In the genomic region with DNA sequence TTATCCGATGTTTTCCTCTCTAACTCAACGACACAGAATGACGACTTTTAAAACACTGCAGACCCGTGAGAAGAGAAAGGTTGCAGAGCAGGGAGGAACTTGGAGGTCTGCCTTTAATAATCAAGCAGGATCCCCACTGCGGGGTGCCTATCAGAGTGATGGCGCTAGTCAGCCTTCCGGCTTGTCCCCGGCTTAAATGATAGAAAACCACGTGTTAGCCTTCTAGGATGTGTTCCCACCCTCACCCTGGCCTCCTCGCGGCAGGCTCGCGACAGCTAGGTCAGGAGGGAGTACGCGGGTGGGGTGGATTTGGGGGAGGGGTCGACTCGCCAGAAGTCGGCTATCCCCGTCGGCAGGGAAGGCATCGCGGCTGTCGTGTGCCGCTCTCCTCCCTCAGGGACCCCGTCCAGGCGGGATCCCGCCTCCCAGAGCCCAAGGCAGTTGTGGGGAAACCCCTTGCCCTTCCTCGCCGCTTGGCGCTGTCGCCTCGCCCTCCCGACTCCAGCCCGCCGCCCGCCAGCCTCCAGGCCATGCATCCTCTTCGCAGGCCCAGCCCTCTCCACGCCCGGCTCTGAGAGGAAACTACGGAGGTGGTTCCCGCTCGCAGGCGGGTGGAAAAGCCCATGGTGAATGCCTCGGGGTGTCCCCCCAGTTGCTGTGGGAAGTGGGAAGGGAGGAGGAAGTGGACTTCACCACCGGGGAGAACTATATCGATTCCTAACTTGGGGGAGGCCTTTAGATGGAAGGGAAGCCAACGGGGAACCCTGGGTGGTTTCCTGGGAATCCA, we compare ENCODE assay signal across 2 cellular contexts.
A peak's percentile ranks its signal among the peaks of the same experiment; 100 is the strongest.
TF ChIP-seq lines count a peak whose summit lies in the region.

No MANE protein-coding gene starts in this region.

TF ChIP-seq in A549, 52 proteins besides CTCF, POLR2A, EP300 and RAD21 (continued from another document):
- peak; percentile 35; the same call in 1 of the 2 replicates for TF ChIP-seq MYC (IDR thresholded peaks at IDR 0.05; ENCODE audit: borderline replicate concordance, low read length)
- TF ChIP-seq, protein P1, sequence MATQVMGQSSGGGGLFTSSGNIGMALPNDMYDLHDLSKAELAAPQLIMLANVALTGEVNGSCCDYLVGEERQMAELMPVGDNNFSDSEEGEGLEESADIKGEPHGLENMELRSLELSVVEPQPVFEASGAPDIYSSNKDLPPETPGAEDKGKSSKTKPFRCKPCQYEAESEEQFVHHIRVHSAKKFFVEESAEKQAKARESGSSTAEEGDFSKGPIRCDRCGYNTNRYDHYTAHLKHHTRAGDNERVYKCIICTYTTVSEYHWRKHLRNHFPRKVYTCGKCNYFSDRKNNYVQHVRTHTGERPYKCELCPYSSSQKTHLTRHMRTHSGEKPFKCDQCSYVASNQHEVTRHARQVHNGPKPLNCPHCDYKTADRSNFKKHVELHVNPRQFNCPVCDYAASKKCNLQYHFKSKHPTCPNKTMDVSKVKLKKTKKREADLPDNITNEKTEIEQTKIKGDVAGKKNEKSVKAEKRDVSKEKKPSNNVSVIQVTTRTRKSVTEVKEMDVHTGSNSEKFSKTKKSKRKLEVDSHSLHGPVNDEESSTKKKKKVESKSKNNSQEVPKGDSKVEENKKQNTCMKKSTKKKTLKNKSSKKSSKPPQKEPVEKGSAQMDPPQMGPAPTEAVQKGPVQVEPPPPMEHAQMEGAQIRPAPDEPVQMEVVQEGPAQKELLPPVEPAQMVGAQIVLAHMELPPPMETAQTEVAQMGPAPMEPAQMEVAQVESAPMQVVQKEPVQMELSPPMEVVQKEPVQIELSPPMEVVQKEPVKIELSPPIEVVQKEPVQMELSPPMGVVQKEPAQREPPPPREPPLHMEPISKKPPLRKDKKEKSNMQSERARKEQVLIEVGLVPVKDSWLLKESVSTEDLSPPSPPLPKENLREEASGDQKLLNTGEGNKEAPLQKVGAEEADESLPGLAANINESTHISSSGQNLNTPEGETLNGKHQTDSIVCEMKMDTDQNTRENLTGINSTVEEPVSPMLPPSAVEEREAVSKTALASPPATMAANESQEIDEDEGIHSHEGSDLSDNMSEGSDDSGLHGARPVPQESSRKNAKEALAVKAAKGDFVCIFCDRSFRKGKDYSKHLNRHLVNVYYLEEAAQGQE (IDR thresholded peaks at IDR 0.05): 0 out of 2 replicates have a peak, but pooled peaks have one; percentile 22
- TF ChIP-seq MAFK (IDR thresholded peaks at IDR 0.05; ENCODE audit: partially characterized antibody): no peak
- TF ChIP-seq, protein P2, sequence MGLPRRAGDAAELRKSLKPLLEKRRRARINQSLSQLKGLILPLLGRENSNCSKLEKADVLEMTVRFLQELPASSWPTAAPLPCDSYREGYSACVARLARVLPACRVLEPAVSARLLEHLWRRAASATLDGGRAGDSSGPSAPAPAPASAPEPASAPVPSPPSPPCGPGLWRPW (IDR thresholded peaks at IDR 0.05): no peak
- TF ChIP-seq, protein P3, sequence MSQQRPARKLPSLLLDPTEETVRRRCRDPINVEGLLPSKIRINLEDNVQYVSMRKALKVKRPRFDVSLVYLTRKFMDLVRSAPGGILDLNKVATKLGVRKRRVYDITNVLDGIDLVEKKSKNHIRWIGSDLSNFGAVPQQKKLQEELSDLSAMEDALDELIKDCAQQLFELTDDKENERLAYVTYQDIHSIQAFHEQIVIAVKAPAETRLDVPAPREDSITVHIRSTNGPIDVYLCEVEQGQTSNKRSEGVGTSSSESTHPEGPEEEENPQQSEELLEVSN (IDR thresholded peaks at IDR 0.05; ENCODE audit: borderline replicate concordance, low read depth): peak; percentile 97
- TF ChIP-seq NFE2L2 (conservative IDR thresholded peaks at IDR 0.05; ENCODE audit: low read length): no peak

TF ChIP-seq in WTC11, 78 proteins besides CTCF, POLR2A, EP300 and RAD21 (continued from another document and continues in another):
- TF ChIP-seq, protein P4, sequence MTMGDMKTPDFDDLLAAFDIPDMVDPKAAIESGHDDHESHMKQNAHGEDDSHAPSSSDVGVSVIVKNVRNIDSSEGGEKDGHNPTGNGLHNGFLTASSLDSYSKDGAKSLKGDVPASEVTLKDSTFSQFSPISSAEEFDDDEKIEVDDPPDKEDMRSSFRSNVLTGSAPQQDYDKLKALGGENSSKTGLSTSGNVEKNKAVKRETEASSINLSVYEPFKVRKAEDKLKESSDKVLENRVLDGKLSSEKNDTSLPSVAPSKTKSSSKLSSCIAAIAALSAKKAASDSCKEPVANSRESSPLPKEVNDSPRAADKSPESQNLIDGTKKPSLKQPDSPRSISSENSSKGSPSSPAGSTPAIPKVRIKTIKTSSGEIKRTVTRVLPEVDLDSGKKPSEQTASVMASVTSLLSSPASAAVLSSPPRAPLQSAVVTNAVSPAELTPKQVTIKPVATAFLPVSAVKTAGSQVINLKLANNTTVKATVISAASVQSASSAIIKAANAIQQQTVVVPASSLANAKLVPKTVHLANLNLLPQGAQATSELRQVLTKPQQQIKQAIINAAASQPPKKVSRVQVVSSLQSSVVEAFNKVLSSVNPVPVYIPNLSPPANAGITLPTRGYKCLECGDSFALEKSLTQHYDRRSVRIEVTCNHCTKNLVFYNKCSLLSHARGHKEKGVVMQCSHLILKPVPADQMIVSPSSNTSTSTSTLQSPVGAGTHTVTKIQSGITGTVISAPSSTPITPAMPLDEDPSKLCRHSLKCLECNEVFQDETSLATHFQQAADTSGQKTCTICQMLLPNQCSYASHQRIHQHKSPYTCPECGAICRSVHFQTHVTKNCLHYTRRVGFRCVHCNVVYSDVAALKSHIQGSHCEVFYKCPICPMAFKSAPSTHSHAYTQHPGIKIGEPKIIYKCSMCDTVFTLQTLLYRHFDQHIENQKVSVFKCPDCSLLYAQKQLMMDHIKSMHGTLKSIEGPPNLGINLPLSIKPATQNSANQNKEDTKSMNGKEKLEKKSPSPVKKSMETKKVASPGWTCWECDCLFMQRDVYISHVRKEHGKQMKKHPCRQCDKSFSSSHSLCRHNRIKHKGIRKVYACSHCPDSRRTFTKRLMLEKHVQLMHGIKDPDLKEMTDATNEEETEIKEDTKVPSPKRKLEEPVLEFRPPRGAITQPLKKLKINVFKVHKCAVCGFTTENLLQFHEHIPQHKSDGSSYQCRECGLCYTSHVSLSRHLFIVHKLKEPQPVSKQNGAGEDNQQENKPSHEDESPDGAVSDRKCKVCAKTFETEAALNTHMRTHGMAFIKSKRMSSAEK (CRISPR knock-in tag; IDR thresholded peaks at IDR 0.05; ENCODE audit: borderline replicate concordance): no peak
- no peak for TF ChIP-seq ZNF423 (CRISPR knock-in tag; IDR thresholded peaks at IDR 0.05)
- no peak for TF ChIP-seq ZNF219 (CRISPR knock-in tag; IDR thresholded peaks at IDR 0.05; ENCODE audit: borderline replicate concordance)
- TF ChIP-seq, protein P5, sequence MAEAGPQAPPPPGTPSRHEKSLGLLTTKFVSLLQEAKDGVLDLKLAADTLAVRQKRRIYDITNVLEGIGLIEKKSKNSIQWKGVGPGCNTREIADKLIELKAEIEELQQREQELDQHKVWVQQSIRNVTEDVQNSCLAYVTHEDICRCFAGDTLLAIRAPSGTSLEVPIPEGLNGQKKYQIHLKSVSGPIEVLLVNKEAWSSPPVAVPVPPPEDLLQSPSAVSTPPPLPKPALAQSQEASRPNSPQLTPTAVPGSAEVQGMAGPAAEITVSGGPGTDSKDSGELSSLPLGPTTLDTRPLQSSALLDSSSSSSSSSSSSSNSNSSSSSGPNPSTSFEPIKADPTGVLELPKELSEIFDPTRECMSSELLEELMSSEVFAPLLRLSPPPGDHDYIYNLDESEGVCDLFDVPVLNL (CRISPR knock-in tag; IDR thresholded peaks at IDR 0.05; ENCODE audit: borderline replicate concordance, low read depth): no peak
- TF ChIP-seq HMGA2 (CRISPR knock-in tag; IDR thresholded peaks at IDR 0.05): no peak
- no peak for TF ChIP-seq ZNF317 (CRISPR knock-in tag; IDR thresholded peaks at IDR 0.05; ENCODE audit: borderline replicate concordance, low read depth)
- TF ChIP-seq, protein P6, sequence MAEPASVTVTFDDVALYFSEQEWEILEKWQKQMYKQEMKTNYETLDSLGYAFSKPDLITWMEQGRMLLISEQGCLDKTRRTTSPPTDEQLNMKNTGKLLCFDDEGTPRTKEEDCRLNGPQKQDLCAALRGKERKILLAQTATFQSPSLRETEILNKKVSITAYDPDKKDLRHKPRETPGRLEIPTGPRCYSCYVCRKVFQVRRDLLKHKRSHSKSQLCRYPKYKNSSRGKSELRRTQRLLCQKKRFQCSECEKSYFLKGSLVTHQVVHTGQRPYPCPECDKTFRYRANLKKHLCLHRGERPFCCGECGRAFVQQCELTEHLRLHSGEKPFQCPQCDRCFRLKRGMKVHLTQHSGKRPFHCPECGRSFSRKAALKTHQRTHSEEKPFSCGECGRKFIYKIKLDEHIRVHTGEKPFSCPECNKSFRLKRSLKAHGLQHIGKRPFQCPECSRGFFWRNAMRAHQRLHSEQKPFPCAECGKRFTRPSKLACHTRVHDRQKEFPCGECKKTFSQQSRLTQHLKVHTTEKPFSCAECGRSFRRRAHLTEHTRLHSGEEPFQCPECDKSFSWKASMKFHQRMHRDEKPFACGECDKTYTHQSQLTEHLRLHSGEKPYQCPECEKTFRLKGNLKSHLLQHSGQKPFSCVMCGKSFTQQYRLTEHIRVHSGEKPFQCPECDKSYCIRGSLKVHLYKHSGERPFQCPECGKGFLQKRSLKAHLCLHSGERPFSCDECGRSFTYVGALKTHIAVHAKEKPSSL (CRISPR knock-in tag; conservative IDR thresholded peaks at IDR 0.05): no peak
- TF ChIP-seq GTF2I (CRISPR knock-in tag; conservative IDR thresholded peaks at IDR 0.05): no peak
- TF ChIP-seq, protein P7, sequence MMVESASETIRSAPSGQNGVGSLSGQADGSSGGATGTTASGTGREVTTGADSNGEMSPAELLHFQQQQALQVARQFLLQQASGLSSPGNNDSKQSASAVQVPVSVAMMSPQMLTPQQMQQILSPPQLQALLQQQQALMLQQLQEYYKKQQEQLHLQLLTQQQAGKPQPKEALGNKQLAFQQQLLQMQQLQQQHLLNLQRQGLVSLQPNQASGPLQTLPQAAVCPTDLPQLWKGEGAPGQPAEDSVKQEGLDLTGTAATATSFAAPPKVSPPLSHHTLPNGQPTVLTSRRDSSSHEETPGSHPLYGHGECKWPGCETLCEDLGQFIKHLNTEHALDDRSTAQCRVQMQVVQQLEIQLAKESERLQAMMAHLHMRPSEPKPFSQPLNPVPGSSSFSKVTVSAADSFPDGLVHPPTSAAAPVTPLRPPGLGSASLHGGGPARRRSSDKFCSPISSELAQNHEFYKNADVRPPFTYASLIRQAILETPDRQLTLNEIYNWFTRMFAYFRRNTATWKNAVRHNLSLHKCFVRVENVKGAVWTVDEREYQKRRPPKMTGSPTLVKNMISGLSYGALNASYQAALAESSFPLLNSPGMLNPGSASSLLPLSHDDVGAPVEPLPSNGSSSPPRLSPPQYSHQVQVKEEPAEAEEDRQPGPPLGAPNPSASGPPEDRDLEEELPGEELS (CRISPR knock-in tag; IDR thresholded peaks at IDR 0.05): no peak; the same call in 1 of the 2 replicates
- 0 out of 2 replicates have a peak, but pooled peaks have one; percentile 18 for TF ChIP-seq ZNF232 (CRISPR knock-in tag; IDR thresholded peaks at IDR 0.05)
- TF ChIP-seq, protein P8, sequence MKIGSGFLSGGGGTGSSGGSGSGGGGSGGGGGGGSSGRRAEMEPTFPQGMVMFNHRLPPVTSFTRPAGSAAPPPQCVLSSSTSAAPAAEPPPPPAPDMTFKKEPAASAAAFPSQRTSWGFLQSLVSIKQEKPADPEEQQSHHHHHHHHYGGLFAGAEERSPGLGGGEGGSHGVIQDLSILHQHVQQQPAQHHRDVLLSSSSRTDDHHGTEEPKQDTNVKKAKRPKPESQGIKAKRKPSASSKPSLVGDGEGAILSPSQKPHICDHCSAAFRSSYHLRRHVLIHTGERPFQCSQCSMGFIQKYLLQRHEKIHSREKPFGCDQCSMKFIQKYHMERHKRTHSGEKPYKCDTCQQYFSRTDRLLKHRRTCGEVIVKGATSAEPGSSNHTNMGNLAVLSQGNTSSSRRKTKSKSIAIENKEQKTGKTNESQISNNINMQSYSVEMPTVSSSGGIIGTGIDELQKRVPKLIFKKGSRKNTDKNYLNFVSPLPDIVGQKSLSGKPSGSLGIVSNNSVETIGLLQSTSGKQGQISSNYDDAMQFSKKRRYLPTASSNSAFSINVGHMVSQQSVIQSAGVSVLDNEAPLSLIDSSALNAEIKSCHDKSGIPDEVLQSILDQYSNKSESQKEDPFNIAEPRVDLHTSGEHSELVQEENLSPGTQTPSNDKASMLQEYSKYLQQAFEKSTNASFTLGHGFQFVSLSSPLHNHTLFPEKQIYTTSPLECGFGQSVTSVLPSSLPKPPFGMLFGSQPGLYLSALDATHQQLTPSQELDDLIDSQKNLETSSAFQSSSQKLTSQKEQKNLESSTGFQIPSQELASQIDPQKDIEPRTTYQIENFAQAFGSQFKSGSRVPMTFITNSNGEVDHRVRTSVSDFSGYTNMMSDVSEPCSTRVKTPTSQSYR (CRISPR knock-in tag; IDR thresholded peaks at IDR 0.05): peak; percentile 20; the same call in 1 of the 2 replicates
- TF ChIP-seq NR2C2 (CRISPR knock-in tag; IDR thresholded peaks at IDR 0.05): no peak
- TF ChIP-seq MYBL2 (CRISPR knock-in tag; IDR thresholded peaks at IDR 0.05): peak; percentile 92
- TF ChIP-seq, protein P9, sequence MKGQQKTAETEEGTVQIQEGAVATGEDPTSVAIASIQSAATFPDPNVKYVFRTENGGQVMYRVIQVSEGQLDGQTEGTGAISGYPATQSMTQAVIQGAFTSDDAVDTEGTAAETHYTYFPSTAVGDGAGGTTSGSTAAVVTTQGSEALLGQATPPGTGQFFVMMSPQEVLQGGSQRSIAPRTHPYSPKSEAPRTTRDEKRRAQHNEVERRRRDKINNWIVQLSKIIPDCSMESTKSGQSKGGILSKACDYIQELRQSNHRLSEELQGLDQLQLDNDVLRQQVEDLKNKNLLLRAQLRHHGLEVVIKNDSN (CRISPR knock-in tag; IDR thresholded peaks at IDR 0.05): no peak
- TF ChIP-seq, protein P10, sequence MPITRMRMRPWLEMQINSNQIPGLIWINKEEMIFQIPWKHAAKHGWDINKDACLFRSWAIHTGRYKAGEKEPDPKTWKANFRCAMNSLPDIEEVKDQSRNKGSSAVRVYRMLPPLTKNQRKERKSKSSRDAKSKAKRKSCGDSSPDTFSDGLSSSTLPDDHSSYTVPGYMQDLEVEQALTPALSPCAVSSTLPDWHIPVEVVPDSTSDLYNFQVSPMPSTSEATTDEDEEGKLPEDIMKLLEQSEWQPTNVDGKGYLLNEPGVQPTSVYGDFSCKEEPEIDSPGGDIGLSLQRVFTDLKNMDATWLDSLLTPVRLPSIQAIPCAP (CRISPR knock-in tag; IDR thresholded peaks at IDR 0.05): no peak
- TF ChIP-seq CBFB (CRISPR knock-in tag; IDR thresholded peaks at IDR 0.05; ENCODE audit: low read depth): no peak
- TF ChIP-seq, protein P11, sequence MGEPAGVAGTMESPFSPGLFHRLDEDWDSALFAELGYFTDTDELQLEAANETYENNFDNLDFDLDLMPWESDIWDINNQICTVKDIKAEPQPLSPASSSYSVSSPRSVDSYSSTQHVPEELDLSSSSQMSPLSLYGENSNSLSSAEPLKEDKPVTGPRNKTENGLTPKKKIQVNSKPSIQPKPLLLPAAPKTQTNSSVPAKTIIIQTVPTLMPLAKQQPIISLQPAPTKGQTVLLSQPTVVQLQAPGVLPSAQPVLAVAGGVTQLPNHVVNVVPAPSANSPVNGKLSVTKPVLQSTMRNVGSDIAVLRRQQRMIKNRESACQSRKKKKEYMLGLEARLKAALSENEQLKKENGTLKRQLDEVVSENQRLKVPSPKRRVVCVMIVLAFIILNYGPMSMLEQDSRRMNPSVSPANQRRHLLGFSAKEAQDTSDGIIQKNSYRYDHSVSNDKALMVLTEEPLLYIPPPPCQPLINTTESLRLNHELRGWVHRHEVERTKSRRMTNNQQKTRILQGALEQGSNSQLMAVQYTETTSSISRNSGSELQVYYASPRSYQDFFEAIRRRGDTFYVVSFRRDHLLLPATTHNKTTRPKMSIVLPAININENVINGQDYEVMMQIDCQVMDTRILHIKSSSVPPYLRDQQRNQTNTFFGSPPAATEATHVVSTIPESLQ (CRISPR knock-in tag; IDR thresholded peaks at IDR 0.05): no peak
- no peak for TF ChIP-seq PRRX2 (CRISPR knock-in tag; IDR thresholded peaks at IDR 0.05)
- TF ChIP-seq ZNF396 (CRISPR knock-in tag; IDR thresholded peaks at IDR 0.05; ENCODE audit: borderline replicate concordance): no peak
- TF ChIP-seq MXD4 (CRISPR knock-in tag; IDR thresholded peaks at IDR 0.05; ENCODE audit: borderline replicate concordance): no peak
